ENCODE assay signal across 9 cellular contexts in genomic region chr2:212777020-212777491, GRCh38.
DNase-seq lines count a peak whose midpoint lies in the region; ATAC-seq, FAIRE-seq and TF ChIP-seq lines count a peak whose summit lies in the region.
"Had no signal": no experiment of that assay in that cellular context is flagged by ENCODE, and none has a peak within 500 bp of the region (broad histone marks: within the 10 kb centered on the region; RNA-seq: fewer than 3 reads in every experiment).

No MANE protein-coding gene starts in this region.

- H3K4me3 Mint-ChIP-seq in natural killer cell, result peak overlapping the region; percentile 77

- TF ChIP-seq CTCF in PC-9 (conservative IDR thresholded peaks at IDR 0.05) (peak; percentile 73), H1 (IDR thresholded peaks at IDR 0.05; ENCODE audit: control extremely low read depth in 1 of 3, insufficient read depth in 1 of 3, low read depth in 1 of 3, low read length in 3 of 3) (peak in 1 of 3 experiments; percentile 31; a peak in 2 of 4 replicates), natural killer cell (IDR thresholded peaks at IDR 0.05) (peak; percentile 86)

- H3K27ac ChIP-seq in PC-9 (no peak overlapping the region), H1 (ENCODE audit: low read depth, low read length) (no peak overlapping the region)
- no peak overlapping the region for H3K27ac ChIP-seq in effector memory CD4-positive, alpha-beta T cell (ENCODE audit: insufficient read depth, low read length, poor library complexity, severe bottlenecking)
- H3K27ac ChIP-seq: skin epidermis had no signal

- FAIRE-seq in H1 (lab: Jason Lieb, UNC), result no peak

- TF ChIP-seq RAD21 in H1 (IDR thresholded peaks at IDR 0.05 in 1 of 2, conservative IDR thresholded peaks at IDR 0.05 in 1 of 2; ENCODE audit: low read depth in 2 of 2, low read length in 2 of 2), result peak in 1 of 2 experiments; percentile 51; a peak in 3 of 4 replicates

- BruUV-seq in PC-9 (replicated peaks; lab: Mats Ljungman, UMichigan), result no TSS peak

- 74% methylated on average over 3 of the region's 3 CpGs; no CpG with 5 or more reads in 1 of the 2 experiments for WGBS in H1 (ENCODE audit: extremely low coverage in 1 of 2, insufficient coverage in 1 of 2, insufficient read length in 1 of 2, insufficient replicate concordance in 2 of 2, low coverage in 1 of 2, low lambda C conversion rate in 2 of 2, missing lambda C conversion rate in 1 of 2), 2 experiments

- peak overlapping the region; percentile 46 to 66 for H3K27ac Mint-ChIP-seq in natural killer cell

- no peak overlapping the region for H3K23ac ChIP-seq in H1 (ENCODE audit: insufficient read length)

- POLR2A ChIA-PET in PC-9 (lab: Charles Lee; ENCODE audit: unreplicated experiment) (no interaction called here), H1 (lab: Charles Lee; ENCODE audit: partially characterized antibody) (interaction anchor here (1.4 kb wide), 1 partner anchor 211 kb away, joined by 3 read pairs; no protein-coding TSS in a partner anchor)

- no peaks in the 10 kb centered on the region for H3K9me2 ChIP-seq in PC-9 (ENCODE audit: insufficient read depth)

- no peak overlapping the region for H2AFZ ChIP-seq in PC-9
- H2AFZ ChIP-seq in H1 (ENCODE audit: low read length), result peak overlapping the region; percentile 71; the same call in 1 of the 2 replicates

- H4K91ac ChIP-seq in H1 (replicated peaks; ENCODE audit: insufficient read length, low read length), result no peak overlapping the region

- CTCF ChIA-PET in PC-9 (lab: Charles Lee) (interaction anchor here (0.5 to 1.2 kb wide), 5 partner anchors 26 to 377 kb away, joined by 3 to 5 read pairs (median 3); no protein-coding TSS in a partner anchor), H1 (lab: Charles Lee; ENCODE audit: partially characterized antibody) (interaction anchor here (0.6 to 2.6 kb wide), 26 partner anchors 10 to 1124 kb away, joined by 3 to 13 read pairs (median 4); no protein-coding TSS in a partner anchor)

- H3K79me2 ChIP-seq in PC-9 (ENCODE audit: low read depth), result no peaks in the 10 kb centered on the region
- H3K79me2 ChIP-seq in H1 (ENCODE audit: control insufficient read depth in 1 of 2, insufficient read depth in 2 of 2, low read length in 2 of 2), result no peaks in the 10 kb centered on the region

- H3K23me2 ChIP-seq in H1 (ENCODE audit: low read depth, low read length), result no peaks in the 10 kb centered on the region

- H4K20me1 ChIP-seq in PC-9 (ENCODE audit: insufficient read depth), result no peaks in the 10 kb centered on the region
- H4K20me1 ChIP-seq in H1 (replicated peaks in 1 of 2; ENCODE audit: control insufficient read depth in 1 of 2, insufficient read depth in 2 of 2, low read length in 2 of 2), result no peaks in the 10 kb centered on the region

- H3K4me2 ChIP-seq in PC-9, result peak overlapping the region; percentile 50; the same call in 1 of the 2 replicates
- no peak overlapping the region for H3K4me2 ChIP-seq in H1 (ENCODE audit: insufficient read depth in 1 of 2, low read depth in 2 of 2, low read length in 2 of 2)

- no peaks in the 10 kb centered on the region for H3K9me3 Mint-ChIP-seq in natural killer cell

- intact Hi-C loops in PC-9 (cut with micrococcal nuclease; ENCODE audit: unreplicated experiment), result loop anchor here (1.0 to 2.0 kb wide), 4 partner anchors 90 to 462 kb away; no protein-coding TSS in a partner anchor
- intact Hi-C loops in natural killer cell (cut with micrococcal nuclease), result loop anchor here (1.0 to 5.0 kb wide), 4 partner anchors 35 to 376 kb away; no protein-coding TSS in a partner anchor

- H2AK5ac ChIP-seq in H1 (ENCODE audit: low read depth, low read length), result no peak overlapping the region

- DNase-seq in D341Med (ENCODE audit: low spot score) (peak; percentile 29), HPDE6-E6E7 (ENCODE audit: extremely low spot score) (peak; percentile 25), PC-9 (peak; percentile 15 to 52), H1 (ENCODE audit: low read depth in 1 of 2, low spot score in 2 of 2) (no peak), natural killer cell (no peak)
- no peak for DNase-seq in effector CD4-positive, alpha-beta T cell
- no peak for DNase-seq in effector memory CD4-positive, alpha-beta T cell

- H2BK120ac ChIP-seq in H1 (replicated peaks; ENCODE audit: low read depth, low read length), result no peak overlapping the region

- no peak overlapping the region for H3K56ac ChIP-seq in H1 (replicated peaks; ENCODE audit: insufficient read length, low read depth, low read length)

- no peak overlapping the region for H2BK20ac ChIP-seq in H1 (ENCODE audit: low read length)

- H2BK15ac ChIP-seq in H1 (ENCODE audit: low read length), result no peak overlapping the region

- no peak for TF ChIP-seq POLR2A in H1 (IDR thresholded peaks at IDR 0.05; ENCODE audit: control extremely low read depth in 1 of 2, low read depth in 2 of 2, low read length in 2 of 2)

- H3K9me3 ChIP-seq in PC-9 (ENCODE audit: insufficient read depth, low read depth), result no peaks in the 10 kb centered on the region
- H3K9me3 ChIP-seq in H1 (ENCODE audit: insufficient read depth in 2 of 2, low read depth in 1 of 2, low read length in 1 of 2), result no peaks in the 10 kb centered on the region
- H3K9me3 ChIP-seq in effector memory CD4-positive, alpha-beta T cell (ENCODE audit: control insufficient read depth, low read length), result no peaks in the 10 kb centered on the region

- no peak overlapping the region for H3K9ac ChIP-seq in H1 (replicated peaks in 1 of 4; ENCODE audit: extremely low read depth in 1 of 4, low read depth in 3 of 4, low read length in 3 of 4)

- TF ChIP-seq EP300 in H1 (IDR thresholded peaks at IDR 0.05; ENCODE audit: borderline replicate concordance in 1 of 2, low read depth in 2 of 2, low read length in 2 of 2), result no peak

- H2BK12ac ChIP-seq in H1 (ENCODE audit: low read depth, low read length), result no peak overlapping the region

- H3K36me3 ChIP-seq in PC-9 (ENCODE audit: low read depth), result no peaks in the 10 kb centered on the region
- H3K36me3 ChIP-seq in H1 (ENCODE audit: control insufficient read depth in 2 of 4, insufficient read depth in 4 of 4, low read length in 3 of 4), result no peaks in the 10 kb centered on the region
- no peaks in the 10 kb centered on the region for H3K36me3 ChIP-seq in effector memory CD4-positive, alpha-beta T cell (ENCODE audit: control insufficient read depth, insufficient read depth, low read length)

- H2BK5ac ChIP-seq in H1 (ENCODE audit: low read depth, low read length), result no peak overlapping the region

- no peaks in the 10 kb centered on the region; the same call in 1 of the 2 replicates for H3K4me1 ChIP-seq in PC-9 (replicated peaks; ENCODE audit: insufficient read depth)
- peaks cover 0 to 2% (median 0%) of the 10 kb centered on the region in 4 experiments; a peak in 1 of 7 replicates for H3K4me1 ChIP-seq in H1 (replicated peaks in 1 of 4; ENCODE audit: control insufficient read depth in 3 of 4, insufficient read depth in 4 of 4, low read length in 3 of 4)
- H3K4me1 ChIP-seq in effector memory CD4-positive, alpha-beta T cell (ENCODE audit: control insufficient read depth, insufficient read depth, low read length, poor library complexity, severe bottlenecking), result no peaks in the 10 kb centered on the region

- H3K4me3 ChIP-seq in PC-9 (no peak overlapping the region), H1 (ENCODE audit: extremely low read depth in 1 of 4, insufficient read depth in 2 of 4, low read depth in 3 of 4, low read length in 4 of 4) (no peak overlapping the region)
- H3K4me3 ChIP-seq in effector memory CD4-positive, alpha-beta T cell (ENCODE audit: insufficient read depth, low read depth, low read length, poor library complexity, severe bottlenecking), result no peak overlapping the region
- H3K4me3 ChIP-seq: skin epidermis had no signal

- ATAC-seq in GM19351 (IDR thresholded peaks at IDR 0.05; ENCODE audit: unreplicated experiment) (peak; percentile 65), natural killer cell (peak; percentile 66 to 91 (median 79))

- no peaks in the 10 kb centered on the region for H3K36me3 Mint-ChIP-seq in natural killer cell

- no peak overlapping the region for H3K18ac ChIP-seq in H1 (ENCODE audit: extremely low read depth, low read length)

- H3K14ac ChIP-seq in H1 (ENCODE audit: insufficient read length), result no peak overlapping the region

- no peak overlapping the region for H3K4ac ChIP-seq in H1 (replicated peaks; ENCODE audit: insufficient read length, low read depth, low read length)

- no peaks in the 10 kb centered on the region for H3F3A ChIP-seq in PC-9 (ENCODE audit: insufficient read depth, low read depth)

- H4K5ac ChIP-seq in H1 (ENCODE audit: insufficient read length, low read depth, low read length), result no peak overlapping the region

- no peaks in the 10 kb centered on the region for H3K27me3 Mint-ChIP-seq in natural killer cell (ENCODE audit: low read depth in 2 of 2)

- no peaks in the 10 kb centered on the region for H3K79me1 ChIP-seq in H1 (ENCODE audit: low read depth, low read length)

- H4K8ac ChIP-seq in H1 (ENCODE audit: extremely low read depth, insufficient read depth, low read length), result no peak overlapping the region

- H3K4me1 Mint-ChIP-seq in natural killer cell, result peaks cover 15 to 23% of the 10 kb centered on the region in 2 donors

- H3K27me3 ChIP-seq in PC-9 (ENCODE audit: insufficient read depth, low read depth) (no peaks in the 10 kb centered on the region), H1 (replicated peaks in 1 of 4; ENCODE audit: control insufficient read depth in 3 of 4, extremely low read depth in 1 of 4, insufficient read depth in 3 of 4, low read length in 3 of 4) (no peaks in the 10 kb centered on the region)
- H3K27me3 ChIP-seq in effector memory CD4-positive, alpha-beta T cell (replicated peaks; ENCODE audit: control insufficient read depth, insufficient read depth, low read length, poor library complexity, severe bottlenecking), result no peaks in the 10 kb centered on the region

TF ChIP-seq in H1, 55 proteins besides CTCF, POLR2A, EP300 and RAD21 (continues in another document):
- TF ChIP-seq MAX (IDR thresholded peaks at IDR 0.05) (no peak), TAF7 (optimal IDR thresholded peaks at IDR 0.05; ENCODE audit: borderline replicate concordance, low read depth, low read length) (no peak), CBX5 (IDR thresholded peaks at IDR 0.05; ENCODE audit: low read depth, low read length) (no peak), MAFK (IDR thresholded peaks at IDR 0.05; ENCODE audit: low read depth, low read length) (no peak), RXRA (IDR thresholded peaks at IDR 0.05; ENCODE audit: insufficient read depth, low read depth, low read length) (no peak), CEBPB (IDR thresholded peaks at IDR 0.05; ENCODE audit: low read depth, low read length) (no peak), SAP30 (IDR thresholded peaks at IDR 0.05; ENCODE audit: insufficient read depth, insufficient replicate concordance, low read length) (no peak), SIRT6 (IDR thresholded peaks at IDR 0.05; ENCODE audit: low read length) (no peak), NRF1 (IDR thresholded peaks at IDR 0.05; ENCODE audit: low read depth, low read length) (no peak), CHD1 (IDR thresholded peaks at IDR 0.05; ENCODE audit: low read depth, low read length) (no peak), ASH2L (IDR thresholded peaks at IDR 0.05; ENCODE audit: low read length) (no peak)

Comparison
In these comparisons a context has a peak if more than half of its experiments do, and no peak if none do; other contexts are left out.
1. DNase-seq: peak in D341Med (single experiment), HPDE6-E6E7 (single experiment) and PC-9 (2 of 2); none in H1 (0 of 2), natural killer cell (single experiment), effector CD4-positive, alpha-beta T cell (single experiment) and effector memory CD4-positive, alpha-beta T cell (0 of 3).